1 cellular context compared by ENCODE assay signal in the genomic region with DNA sequence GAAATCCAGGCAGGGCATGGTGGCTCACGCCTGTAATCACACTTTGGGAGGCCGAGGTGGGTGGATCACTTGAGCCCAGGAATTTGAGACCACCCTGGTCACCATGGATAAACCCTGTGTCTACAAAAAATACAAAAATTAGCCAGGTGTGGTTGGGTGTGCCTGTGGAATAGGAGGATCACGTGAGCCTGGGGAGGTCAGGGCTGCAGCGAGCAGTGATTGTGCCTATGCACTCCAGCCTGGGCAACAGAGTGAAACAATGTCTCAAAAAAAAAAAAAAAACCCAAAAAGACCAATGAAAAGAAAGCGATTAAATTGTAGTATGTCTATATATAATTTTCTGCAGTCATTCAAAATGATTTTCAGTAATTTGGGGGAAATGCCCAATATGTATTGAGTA.
TF ChIP-seq lines count a peak whose summit lies in the region.

No MANE protein-coding gene starts in this region.

TF ChIP-seq in GM23338, 12 proteins besides CTCF, POLR2A, EP300 and RAD21:
- no peak for TF ChIP-seq CREB1 (CRISPR knock-in tag; IDR thresholded peaks at IDR 0.05; ENCODE audit: low read depth)
- TF ChIP-seq, protein P1, sequence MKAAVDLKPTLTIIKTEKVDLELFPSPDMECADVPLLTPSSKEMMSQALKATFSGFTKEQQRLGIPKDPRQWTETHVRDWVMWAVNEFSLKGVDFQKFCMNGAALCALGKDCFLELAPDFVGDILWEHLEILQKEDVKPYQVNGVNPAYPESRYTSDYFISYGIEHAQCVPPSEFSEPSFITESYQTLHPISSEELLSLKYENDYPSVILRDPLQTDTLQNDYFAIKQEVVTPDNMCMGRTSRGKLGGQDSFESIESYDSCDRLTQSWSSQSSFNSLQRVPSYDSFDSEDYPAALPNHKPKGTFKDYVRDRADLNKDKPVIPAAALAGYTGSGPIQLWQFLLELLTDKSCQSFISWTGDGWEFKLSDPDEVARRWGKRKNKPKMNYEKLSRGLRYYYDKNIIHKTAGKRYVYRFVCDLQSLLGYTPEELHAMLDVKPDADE (IDR thresholded peaks at IDR 0.05): no peak
- TF ChIP-seq POLR2AphosphoS5 (IDR thresholded peaks at IDR 0.05; ENCODE audit: low read depth): no peak
- no peak for TF ChIP-seq ZNF114 (CRISPR knock-in tag; IDR thresholded peaks at IDR 0.05)
- no peak for TF ChIP-seq ZNF331 (CRISPR knock-in tag; IDR thresholded peaks at IDR 0.05; ENCODE audit: low read depth)
- TF ChIP-seq EZH2phosphoT487 (IDR thresholded peaks at IDR 0.05; ENCODE audit: unreplicated experiment): no peak
- TF ChIP-seq EZH2 (IDR thresholded peaks at IDR 0.05; ENCODE audit: low read depth, unreplicated experiment): no peak
- TF ChIP-seq ZNF462 (CRISPR knock-in tag; IDR thresholded peaks at IDR 0.05): no peak
- TF ChIP-seq JUNB (IDR thresholded peaks at IDR 0.05; ENCODE audit: unreplicated experiment): no peak
- no peak for TF ChIP-seq STAT1 (IDR thresholded peaks at IDR 0.05; ENCODE audit: unreplicated experiment)
- no peak for TF ChIP-seq NANOG (IDR thresholded peaks at IDR 0.05; ENCODE audit: borderline replicate concordance)
- TF ChIP-seq, protein P2, sequence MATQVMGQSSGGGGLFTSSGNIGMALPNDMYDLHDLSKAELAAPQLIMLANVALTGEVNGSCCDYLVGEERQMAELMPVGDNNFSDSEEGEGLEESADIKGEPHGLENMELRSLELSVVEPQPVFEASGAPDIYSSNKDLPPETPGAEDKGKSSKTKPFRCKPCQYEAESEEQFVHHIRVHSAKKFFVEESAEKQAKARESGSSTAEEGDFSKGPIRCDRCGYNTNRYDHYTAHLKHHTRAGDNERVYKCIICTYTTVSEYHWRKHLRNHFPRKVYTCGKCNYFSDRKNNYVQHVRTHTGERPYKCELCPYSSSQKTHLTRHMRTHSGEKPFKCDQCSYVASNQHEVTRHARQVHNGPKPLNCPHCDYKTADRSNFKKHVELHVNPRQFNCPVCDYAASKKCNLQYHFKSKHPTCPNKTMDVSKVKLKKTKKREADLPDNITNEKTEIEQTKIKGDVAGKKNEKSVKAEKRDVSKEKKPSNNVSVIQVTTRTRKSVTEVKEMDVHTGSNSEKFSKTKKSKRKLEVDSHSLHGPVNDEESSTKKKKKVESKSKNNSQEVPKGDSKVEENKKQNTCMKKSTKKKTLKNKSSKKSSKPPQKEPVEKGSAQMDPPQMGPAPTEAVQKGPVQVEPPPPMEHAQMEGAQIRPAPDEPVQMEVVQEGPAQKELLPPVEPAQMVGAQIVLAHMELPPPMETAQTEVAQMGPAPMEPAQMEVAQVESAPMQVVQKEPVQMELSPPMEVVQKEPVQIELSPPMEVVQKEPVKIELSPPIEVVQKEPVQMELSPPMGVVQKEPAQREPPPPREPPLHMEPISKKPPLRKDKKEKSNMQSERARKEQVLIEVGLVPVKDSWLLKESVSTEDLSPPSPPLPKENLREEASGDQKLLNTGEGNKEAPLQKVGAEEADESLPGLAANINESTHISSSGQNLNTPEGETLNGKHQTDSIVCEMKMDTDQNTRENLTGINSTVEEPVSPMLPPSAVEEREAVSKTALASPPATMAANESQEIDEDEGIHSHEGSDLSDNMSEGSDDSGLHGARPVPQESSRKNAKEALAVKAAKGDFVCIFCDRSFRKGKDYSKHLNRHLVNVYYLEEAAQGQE (IDR thresholded peaks at IDR 0.05; ENCODE audit: unreplicated experiment): no peak
